ENCODE assay signal across 35 cellular contexts in genomic region chr3:130384547-130384946, GRCh38. TPM values are rescaled to one million over a fixed set of nuclear protein-coding genes. Genes with fewer than 3 reads are reported as not detected.
"Had no signal": no experiment of that assay in that cellular context is flagged by ENCODE, and none has a peak within 500 bp of the region (broad histone marks: within the 10 kb centered on the region; RNA-seq: fewer than 3 reads in every experiment).

No MANE protein-coding gene starts in this region.

- FAIRE-seq: astrocyte, kidney, small intestine, urothelium cell line had no signal

- H3K79me2 ChIP-seq: hepatocyte had no signal

- H3K36me3 ChIP-seq: brain microvascular endothelial cell, gastrocnemius medialis, left ventricle myocardium inferior, neutrophil, sigmoid colon, thoracic aorta had no signal

- H3K27ac ChIP-seq: brain microvascular endothelial cell, coronary artery, dorsolateral prefrontal cortex, gastrocnemius medialis, hepatocyte, left ventricle myocardium inferior, neutrophil, sigmoid colon, thoracic aorta had no signal

- H2AFZ ChIP-seq: hepatocyte had no signal

- H3K4me3 ChIP-seq: coronary artery, dorsolateral prefrontal cortex, gastrocnemius medialis, hepatocyte, left ventricle myocardium inferior, lung, mucosa of descending colon, sigmoid colon, thoracic aorta had no signal

- DNase-seq: activated CD4-positive, alpha-beta T cell treated with anti-CD3 and anti-CD28 coated beads for 36 hours; activated CD4-positive, alpha-beta T cell treated with anti-CD3 and anti-CD28 coated beads, Interleukin-2, amount 50 U/mL, for 4 hours; activated CD4-positive, CD25-positive, alpha-beta regulatory T cell; activated CD8-positive, alpha-beta memory T cell treated with anti-CD3 and anti-CD28 coated beads for 24 hours; activated gamma-delta T cell treated with Interleukin-2 at 50 U/mL for 16 hours; activated naive CD4-positive, alpha-beta T cell treated with anti-CD3 and anti-CD28 coated beads, Interleukin-2, amount 50 U/mL, for 16 hours; amniotic stem cell; brain microvascular endothelial cell; dorsolateral prefrontal cortex; effector memory CD4-positive, alpha-beta T cell; erythroblast; gastrocnemius medialis; kidney; left ventricle myocardium inferior; mucosa of descending colon; retina; sigmoid colon; small intestine; stimulated activated CD4-positive, alpha-beta T cell treated with anti-CD3 and anti-CD28 coated beads, Interleukin-4, amount 100 ng/mL, for 24 hours; T-helper 9 cell; trophoblast cell had no signal

- H3K4me1 ChIP-seq: gastrocnemius medialis, left ventricle myocardium inferior, sigmoid colon had no signal

- H3K9me3 ChIP-seq: gastrocnemius medialis, left ventricle myocardium inferior, mucosa of descending colon, neutrophil, sigmoid colon, thoracic aorta had no signal

- H3K4me2 ChIP-seq: hepatocyte had no signal

- ATAC-seq: activated CD4-positive, alpha-beta T cell treated with anti-CD3 and anti-CD28 coated beads for 36 hours; gastrocnemius medialis; mucosa of descending colon; stimulated activated effector memory CD8-positive, alpha-beta T cell treated with anti-CD3 and anti-CD28 coated beads, Interleukin-12 subunit alpha, Interleukin-12 subunit beta, amount 100 ng/mL, for 72 hours had no signal

- H3K27me3 ChIP-seq: brain microvascular endothelial cell, dorsolateral prefrontal cortex, gastrocnemius medialis, hepatocyte, neutrophil, sigmoid colon had no signal

RNA-seq across cellular contexts. Expression of gene COL6A5, which starts 39.1 kb away (rescaled TPM):
- total RNA-seq: activated CD4-positive, alpha-beta T cell treated with anti-CD3 and anti-CD28 coated beads for 36 hours; cardiac septum; gastrocnemius medialis; left ventricle myocardium inferior; mesenteric fat pad; myocyte; osteocyte; progenitor cell of endocrine pancreas; sigmoid colon; subcutaneous adipose tissue; thoracic aorta had no signal
